17 cellular contexts compared by ENCODE assay signal in genomic region chr9:85276743-85277142, GRCh38.
DNase-seq lines count a peak whose midpoint lies in the region; ATAC-seq and TF ChIP-seq lines count a peak whose summit lies in the region.
"Had no signal": no experiment of that assay in that cellular context is flagged by ENCODE, and none has a peak within 500 bp of the region (broad histone marks: within the 10 kb centered on the region; RNA-seq: fewer than 3 reads in every experiment).

No MANE protein-coding gene starts in this region.

- no peaks in the 10 kb centered on the region for H3K9me2 ChIP-seq in PC-9 (ENCODE audit: insufficient read depth)

- no peaks in the 10 kb centered on the region for H4K20me1 ChIP-seq in PC-9 (ENCODE audit: insufficient read depth)

- H3K4me1 Mint-ChIP-seq in nephron: peaks cover 41% of the 10 kb centered on the region
- H3K4me1 Mint-ChIP-seq: CD14-positive monocyte had no signal

- no peaks in the 10 kb centered on the region for H3K9me3 ChIP-seq in PC-9 (ENCODE audit: insufficient read depth, low read depth)
- H3K9me3 ChIP-seq: Caco-2 had no signal

- intact Hi-C loops in PC-9 (cut with micrococcal nuclease; ENCODE audit: unreplicated experiment): no loop called here

- ATAC-seq in GM21360 (IDR thresholded peaks at IDR 0.05; ENCODE audit: unreplicated experiment): no peak
- ATAC-seq: CD8-positive, alpha-beta T cell; HCT116 had no signal

- H3K36me3 Mint-ChIP-seq in nephron (ENCODE audit: low read depth): no peaks in the 10 kb centered on the region
- H3K36me3 Mint-ChIP-seq: CD14-positive monocyte; CD8-positive, alpha-beta T cell had no signal

- H3K9me3 Mint-ChIP-seq in nephron: peaks cover 2% of the 10 kb centered on the region
- H3K9me3 Mint-ChIP-seq: CD8-positive, alpha-beta T cell had no signal

- H3K27me3 Mint-ChIP-seq in nephron (ENCODE audit: low read depth): no peaks in the 10 kb centered on the region

- H3K4me1 ChIP-seq in PC-9 (replicated peaks; ENCODE audit: insufficient read depth): no peaks in the 10 kb centered on the region
- H3K4me1 ChIP-seq: Caco-2 had no signal

- H3K27me3 ChIP-seq in PC-9 (ENCODE audit: insufficient read depth, low read depth): peaks cover 20% of the 10 kb centered on the region

- H3K36me3 ChIP-seq in PC-9 (ENCODE audit: low read depth): no peaks in the 10 kb centered on the region

- no peak for TF ChIP-seq CTCF in fibroblast of the aortic adventitia (IDR thresholded peaks at IDR 0.05; ENCODE audit: insufficient read depth, low read length)
- TF ChIP-seq CTCF in nephron (IDR thresholded peaks at IDR 0.05; ENCODE audit: unreplicated experiment in 3 of 3): no peak
- TF ChIP-seq CTCF in PC-9 (conservative IDR thresholded peaks at IDR 0.05): no peak

- peak; percentile 69 for DNase-seq in COLO829 (ENCODE audit: low spot score)
- DNase-seq in astrocyte of the hippocampus (ENCODE audit: low read depth, low spot score): peak; percentile 21
- DNase-seq in fibroblast of the aortic adventitia (ENCODE audit: low read depth): peak; percentile 2
- DNase-seq in glomerular visceral epithelial cell (ENCODE audit: extremely low spot score): no peak
- DNase-seq in HuH-7 (ENCODE audit: low spot score): no peak
- no peak for DNase-seq in PC-9
- DNase-seq: Caco-2; CD8-positive, alpha-beta T cell; DMS53; GF-D8; GM23248 had no signal

- BruUV-seq in PC-9 (replicated peaks; lab: Mats Ljungman, UMichigan): no TSS peak

- CTCF ChIA-PET in PC-9 (lab: Charles Lee): no interaction called here

- no peak overlapping the region for H3K4me2 ChIP-seq in PC-9

- peak overlapping the region; percentile 68 to 92 (median 78) for H3K27ac Mint-ChIP-seq in nephron
- H3K27ac Mint-ChIP-seq: CD14-positive monocyte; CD8-positive, alpha-beta T cell had no signal

- no peak overlapping the region for H3K4me3 ChIP-seq in fibroblast of the aortic adventitia (ENCODE audit: low read depth, low read length)
- no peak overlapping the region for H3K4me3 ChIP-seq in PC-9
- H3K4me3 ChIP-seq: GM23248 had no signal

- H2AFZ ChIP-seq in PC-9: no peak overlapping the region
- H2AFZ ChIP-seq: GM23248 had no signal

- no peaks in the 10 kb centered on the region for H3K79me2 ChIP-seq in PC-9 (ENCODE audit: low read depth)

- H3K27ac ChIP-seq in PC-9: no peak overlapping the region
- H3K27ac ChIP-seq: 22Rv1, GM23248, HL-60 had no signal

- POLR2A ChIA-PET in PC-9 (lab: Charles Lee; ENCODE audit: unreplicated experiment): interaction anchor here (0.6 kb wide), 1 partner anchor 13 kb away, joined by 3 read pairs; no protein-coding TSS in a partner anchor

- no peaks in the 10 kb centered on the region for H3F3A ChIP-seq in PC-9 (ENCODE audit: insufficient read depth, low read depth)

- H3K4me3 Mint-ChIP-seq in nephron: peak overlapping the region in 1 of 3 experiments; percentile 11
- H3K4me3 Mint-ChIP-seq: CD14-positive monocyte; CD8-positive, alpha-beta T cell had no signal

Comparison
In these comparisons a context has a peak if more than half of its experiments do, and no peak if none do; other contexts are left out.
1. DNase-seq: peak in COLO829 (single experiment), astrocyte of the hippocampus (single experiment) and fibroblast of the aortic adventitia (single experiment); none in glomerular visceral epithelial cell (single experiment), HuH-7 (single experiment) and PC-9 (0 of 2).